In genomic region chr1:234619071-234619480, GRCh38 we compare ENCODE assay signal across 10 cellular contexts. TPM values are rescaled to one million over a fixed set of nuclear protein-coding genes. Genes with fewer than 3 reads are reported as not detected.
DNase-seq lines count a peak whose midpoint lies in the region; ATAC-seq and TF ChIP-seq lines count a peak whose summit lies in the region.
"Had no signal": no experiment of that assay in that cellular context is flagged by ENCODE, and none has a peak within 500 bp of the region (broad histone marks: within the 10 kb centered on the region; RNA-seq: fewer than 3 reads in every experiment).

No MANE protein-coding gene starts in this region.

- H3K36me3 ChIP-seq in HCT116 (ENCODE audit: control insufficient read depth in 1 of 2, insufficient read depth in 2 of 2, low read length in 2 of 2) (no peaks in the 10 kb centered on the region), SK-N-SH (replicated peaks in 1 of 2; ENCODE audit: control insufficient read depth in 1 of 2, insufficient read depth in 2 of 2, low read length in 1 of 2) (no peaks in the 10 kb centered on the region), sigmoid colon (no peaks in the 10 kb centered on the region)

- TF ChIP-seq CTCF in HCT116 (IDR thresholded peaks at IDR 0.05 in 2 of 3, conservative IDR thresholded peaks at IDR 0.05 in 1 of 3; ENCODE audit: borderline replicate concordance in 1 of 3, insufficient read depth in 1 of 3, low read depth in 2 of 3, low read length in 2 of 3) (no peak), SK-N-SH (IDR thresholded peaks at IDR 0.05) (no peak), sigmoid colon (IDR thresholded peaks at IDR 0.05) (no peak)

- TF ChIP-seq POLR2A in HCT116 (IDR thresholded peaks at IDR 0.05; ENCODE audit: borderline replicate concordance, extremely low read depth, insufficient read depth, insufficient read length) (no peak), sigmoid colon (IDR thresholded peaks at IDR 0.05) (no peak)

- POLR2A ChIA-PET in HCT116 (lab: Charles Lee): no interaction called here
- POLR2A ChIA-PET in SK-N-SH (lab: Yijun Ruan, JAX): no interaction called here

- peak overlapping the region; percentile 52 for H2AFZ ChIP-seq in HCT116 (ENCODE audit: low read depth, low read length, poor library complexity, severe bottlenecking)
- peak overlapping the region; percentile 44 for H2AFZ ChIP-seq in SK-N-SH (ENCODE audit: low read depth)

- peaks cover 5% of the 10 kb centered on the region for H3K4me1 Mint-ChIP-seq in activated CD8-positive, alpha-beta memory T cell treated with anti-CD3 and anti-CD28 coated beads, Interleukin-2, amount 10 ng/mL, durations not matched to agents 7 days and 5 days

- TF ChIP-seq EP300 in SK-N-SH (IDR thresholded peaks at IDR 0.05; ENCODE audit: borderline replicate concordance in 1 of 2, low read depth in 1 of 2, low read length in 1 of 2) (no peak), sigmoid colon (IDR thresholded peaks at IDR 0.05) (no peak)

- H3K27ac ChIP-seq in HCT116 (ENCODE audit: low read depth, low read length) (peak overlapping the region; percentile 21; the same call in 1 of the 2 replicates), SK-N-SH (ENCODE audit: low read depth in 2 of 2, low read length in 1 of 2) (peak overlapping the region; percentile 84 to 95), sigmoid colon (peak overlapping the region; percentile 0 to 41 (median 36))

- H3K4me3 Mint-ChIP-seq in activated CD8-positive, alpha-beta memory T cell treated with anti-CD3 and anti-CD28 coated beads, Interleukin-2, amount 10 ng/mL, durations not matched to agents 7 days and 5 days: no peak overlapping the region

- no peak for TF ChIP-seq RAD21 in HCT116 (IDR thresholded peaks at IDR 0.05; ENCODE audit: low read depth)
- TF ChIP-seq RAD21 in SK-N-SH (IDR thresholded peaks at IDR 0.05; ENCODE audit: low read length): no peak

- peaks cover 5% of the 10 kb centered on the region for H3K27me3 Mint-ChIP-seq in activated CD8-positive, alpha-beta memory T cell treated with anti-CD3 and anti-CD28 coated beads, Interleukin-2, amount 10 ng/mL, durations not matched to agents 7 days and 5 days

- no peaks in the 10 kb centered on the region for H4K20me1 ChIP-seq in HCT116 (ENCODE audit: insufficient read depth)
- no peaks in the 10 kb centered on the region for H4K20me1 ChIP-seq in SK-N-SH (ENCODE audit: insufficient read depth)

- H3K9me3 ChIP-seq in HCT116 (ENCODE audit: control insufficient read depth in 1 of 2, insufficient read depth in 1 of 2, low read depth in 1 of 2, low read length in 2 of 2) (no peaks in the 10 kb centered on the region), SK-N-SH (no peaks in the 10 kb centered on the region), sigmoid colon (no peaks in the 10 kb centered on the region)

- H3K4me1 ChIP-seq in HCT116 (ENCODE audit: control insufficient read depth in 1 of 2, insufficient read depth in 2 of 2, low read length in 2 of 2): peaks cover 10 to 17% of the 10 kb centered on the region in 2 experiments
- H3K4me1 ChIP-seq in SK-N-SH (ENCODE audit: control insufficient read depth in 1 of 2, insufficient read depth in 2 of 2, low read depth in 1 of 2, low read length in 1 of 2): peaks cover 36 to 38% of the 10 kb centered on the region in 2 experiments
- peaks cover 0 to 37% (median 14%) of the 10 kb centered on the region in 4 donors for H3K4me1 ChIP-seq in sigmoid colon

- RAD21 ChIA-PET in HCT116 (lab: Charles Lee; ENCODE audit: low non-redundant PET in 1 of 2, low total read pairs in 2 of 2, uncharacterized antibody in 2 of 2, unreplicated experiment in 2 of 2): no interaction called here

- no peaks in the 10 kb centered on the region for H3K27me3 ChIP-seq in HCT116 (ENCODE audit: insufficient read depth, low read length)
- H3K27me3 ChIP-seq in SK-N-SH (ENCODE audit: insufficient read depth): no peaks in the 10 kb centered on the region
- H3K27me3 ChIP-seq in sigmoid colon: no peaks in the 10 kb centered on the region

- intact Hi-C loops in HCT116 (cut with micrococcal nuclease) (no loop called here), left ventricle myocardium superior (cut with micrococcal nuclease) (no loop called here), sigmoid colon (cut with DNase I) (loop anchor here (10.0 kb wide), 1 partner anchor 206 kb away; no protein-coding TSS in a partner anchor)

- H3K27ac Mint-ChIP-seq in activated CD8-positive, alpha-beta memory T cell treated with anti-CD3 and anti-CD28 coated beads, Interleukin-2, amount 10 ng/mL, durations not matched to agents 7 days and 5 days: no peak overlapping the region

- ATAC-seq in HCT116: no peak
- peak; percentile 12 for ATAC-seq in left ventricle myocardium superior
- no peak for ATAC-seq in activated CD8-positive, alpha-beta memory T cell treated with anti-CD3 and anti-CD28 coated beads, Interleukin-2, amount 10 ng/mL, durations not matched to agents 7 days and 5 days

- H3F3A ChIP-seq in SK-N-SH (replicated peaks; ENCODE audit: insufficient read depth): peaks cover 34% of the 10 kb centered on the region

- no peaks in the 10 kb centered on the region for H3K9me3 Mint-ChIP-seq in activated CD8-positive, alpha-beta memory T cell treated with anti-CD3 and anti-CD28 coated beads, Interleukin-2, amount 10 ng/mL, durations not matched to agents 7 days and 5 days (ENCODE audit: low read depth)

- no peaks in the 10 kb centered on the region for H3K36me3 Mint-ChIP-seq in activated CD8-positive, alpha-beta memory T cell treated with anti-CD3 and anti-CD28 coated beads, Interleukin-2, amount 10 ng/mL, durations not matched to agents 7 days and 5 days

- CTCF ChIA-PET in HCT116 (lab: Charles Lee) (no interaction called here), SK-N-SH (lab: Yijun Ruan, JAX) (interaction anchor here (0.7 to 1.0 kb wide), 2 partner anchors 8 to 120 kb away, joined by 3 read pairs; no protein-coding TSS in a partner anchor)
- CTCF ChIA-PET in activated CD8-positive, alpha-beta memory T cell treated with anti-CD3 and anti-CD28 coated beads, Interleukin-2, amount 10 ng/mL, durations not matched to agents 7 days and 5 days (lab: Charles Lee): no interaction called here

- 61% methylated on average over 3 of the region's 3 CpGs for WGBS in SK-N-SH (ENCODE audit: low lambda C conversion rate)
- 35 to 54% methylated on average over 3 of the region's 3 CpGs for WGBS in sigmoid colon, 2 donors

- H3K9me2 ChIP-seq in HCT116 (ENCODE audit: insufficient read depth) (no peaks in the 10 kb centered on the region), SK-N-SH (no peaks in the 10 kb centered on the region)

- H3K9ac ChIP-seq in HCT116 (ENCODE audit: low read length): no peak overlapping the region
- H3K9ac ChIP-seq in SK-N-SH: peak overlapping the region; percentile 37

- no TSS peak for BruUV-seq in HCT116 (replicated peaks; lab: Mats Ljungman, UMichigan)

- no peaks in the 10 kb centered on the region for H3K79me2 ChIP-seq in HCT116 (ENCODE audit: insufficient read depth, low read length)
- no peaks in the 10 kb centered on the region for H3K79me2 ChIP-seq in SK-N-SH (ENCODE audit: insufficient read depth)

- no peak overlapping the region for H3K4me2 ChIP-seq in HCT116 (ENCODE audit: low read length)
- no peak overlapping the region for H3K4me2 ChIP-seq in SK-N-SH

- no peak overlapping the region for H3K4me3 ChIP-seq in HCT116 (replicated peaks in 1 of 2; ENCODE audit: low read depth in 1 of 2, low read length in 2 of 2)
- no peak overlapping the region for H3K4me3 ChIP-seq in SK-N-SH (ENCODE audit: low read depth in 2 of 2, low read length in 1 of 2)
- H3K4me3 ChIP-seq in sigmoid colon: no peak overlapping the region

- DNase-seq in HCT116 (ENCODE audit: low read depth, low spot score) (no peak), SK-N-SH (no peak), left ventricle myocardium superior (no peak), sigmoid colon (no peak), NCI-H1048 (lab: John Stamatoyannopoulos, UW) (no peak), NCI-H2196 treated with DMSO at 0.1 percent for 48 hours (lab: John Stamatoyannopoulos, UW; ENCODE audit: unreplicated experiment) (no peak)
- DNase-seq in activated CD8-positive, alpha-beta memory T cell treated with anti-CD3 and anti-CD28 coated beads, Interleukin-2, amount 10 ng/mL, durations not matched to agents 7 days and 5 days: no peak
- DNase-seq in activated CD4-positive, CD25-positive, alpha-beta regulatory T cell (lab: John Stamatoyannopoulos, UW): no peak
- DNase-seq: amygdala; stimulated activated CD4-positive, alpha-beta T cell treated with anti-CD3 and anti-CD28 coated beads, Interleukin-15, amount 100 ng/mL, for 24 hours had no signal

TF ChIP-seq in HCT116, 20 proteins besides CTCF, POLR2A, EP300 and RAD21:
- TF ChIP-seq YY1 (IDR thresholded peaks at IDR 0.05; ENCODE audit: extremely low read depth, insufficient replicate concordance, low read depth, low read length): no peak
- TF ChIP-seq SP1 (IDR thresholded peaks at IDR 0.05; ENCODE audit: low read depth): no peak
- no peak for TF ChIP-seq FOSL1 (IDR thresholded peaks at IDR 0.05; ENCODE audit: low read depth)

TF ChIP-seq in SK-N-SH, 30 proteins besides CTCF, POLR2A, EP300 and RAD21 (continues in another document):
- TF ChIP-seq MXI1 (IDR thresholded peaks at IDR 0.05; ENCODE audit: low read depth, low read length) (no peak), SIN3A (IDR thresholded peaks at IDR 0.05; ENCODE audit: borderline replicate concordance, low read depth, low read length) (no peak)
- TF ChIP-seq, protein P1, sequence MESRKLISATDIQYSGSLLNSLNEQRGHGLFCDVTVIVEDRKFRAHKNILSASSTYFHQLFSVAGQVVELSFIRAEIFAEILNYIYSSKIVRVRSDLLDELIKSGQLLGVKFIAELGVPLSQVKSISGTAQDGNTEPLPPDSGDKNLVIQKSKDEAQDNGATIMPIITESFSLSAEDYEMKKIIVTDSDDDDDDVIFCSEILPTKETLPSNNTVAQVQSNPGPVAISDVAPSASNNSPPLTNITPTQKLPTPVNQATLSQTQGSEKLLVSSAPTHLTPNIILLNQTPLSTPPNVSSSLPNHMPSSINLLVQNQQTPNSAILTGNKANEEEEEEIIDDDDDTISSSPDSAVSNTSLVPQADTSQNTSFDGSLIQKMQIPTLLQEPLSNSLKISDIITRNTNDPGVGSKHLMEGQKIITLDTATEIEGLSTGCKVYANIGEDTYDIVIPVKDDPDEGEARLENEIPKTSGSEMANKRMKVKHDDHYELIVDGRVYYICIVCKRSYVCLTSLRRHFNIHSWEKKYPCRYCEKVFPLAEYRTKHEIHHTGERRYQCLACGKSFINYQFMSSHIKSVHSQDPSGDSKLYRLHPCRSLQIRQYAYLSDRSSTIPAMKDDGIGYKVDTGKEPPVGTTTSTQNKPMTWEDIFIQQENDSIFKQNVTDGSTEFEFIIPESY (IDR thresholded peaks at IDR 0.05; ENCODE audit: borderline replicate concordance, low read depth): no peak

RNA-seq across cellular contexts. Expression of gene IRF2BP2, which starts 9.1 kb away (rescaled TPM):
- total RNA-seq in HCT116 (2021; ENCODE audit: unreplicated experiment) (61.3 TPM), left ventricle myocardium superior (124 TPM), sigmoid colon (10 to 100 TPM; 43.8 to 80.9 (median 55.5) TPM)
- polyA plus RNA-seq in HCT116 (2012): 105 and 134 TPM in 2 replicates
- polyA plus RNA-seq in SK-N-SH (2012; rRNA removed) (40.3 and 73.9 TPM in 2 replicates), sigmoid colon (10 to 100 TPM; 39.1 to 86.9 (median 66.1) TPM)
- polyA plus RNA-seq in SK-N-SH (2012; cell fraction: cytosol; rRNA removed): 28.1 and 46.6 TPM in 2 replicates
- 73.9 and 167 TPM in 2 replicates for polyA plus RNA-seq in SK-N-SH (2012; cell fraction: nucleus; rRNA removed)
- 100 to 1,000 TPM in 1 of 2 experiments, 10 to 100 TPM in 1; 81.1 to 103 TPM for total RNA-seq in activated CD8-positive, alpha-beta memory T cell treated with anti-CD3 and anti-CD28 coated beads, Interleukin-2, amount 10 ng/mL, durations not matched to agents 7 days and 5 days

Comparison
In these comparisons a context has a peak if more than half of its experiments do, and no peak if none do; other contexts are left out.
1. H3K27ac ChIP-seq: peak in every context shown above with its lines; median percentile 90 in SK-N-SH; 36 in sigmoid colon; 21 in HCT116.